8 cellular contexts compared by ENCODE assay signal in the genomic region with DNA sequence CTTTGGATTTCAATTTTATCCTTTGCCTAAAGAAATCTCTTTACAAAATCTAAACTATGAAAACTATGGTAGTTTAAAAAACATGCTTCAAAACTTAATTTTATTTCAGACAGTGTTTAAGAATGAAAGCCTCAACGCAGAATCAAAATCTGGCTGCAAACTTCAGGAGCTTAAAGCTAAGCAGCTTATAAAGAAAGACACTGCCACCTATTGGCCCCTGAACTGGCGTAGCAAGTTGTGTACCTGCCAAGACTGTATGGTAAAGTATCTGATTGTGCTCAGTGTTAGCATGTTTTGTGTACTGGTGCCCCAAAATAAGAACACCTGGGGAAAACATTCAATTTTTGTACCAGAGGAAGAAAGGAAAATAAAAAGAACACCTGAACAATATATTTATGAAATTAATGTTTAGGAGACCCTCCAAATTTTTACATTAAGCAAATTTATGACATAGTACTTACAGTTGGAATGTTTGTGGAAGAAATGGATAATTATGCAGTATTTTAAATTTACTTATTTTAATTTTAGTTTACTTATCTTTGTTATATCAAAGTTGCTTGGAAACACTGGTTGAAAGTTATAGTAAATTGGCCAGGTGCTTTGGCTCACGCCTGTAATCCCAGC. TPM values are rescaled to one million over a fixed set of nuclear protein-coding genes. Genes with fewer than 3 reads are reported as not detected.
DNase-seq lines count a peak whose midpoint lies in the region; ATAC-seq and TF ChIP-seq lines count a peak whose summit lies in the region.

No MANE protein-coding gene starts in this region.

- H3K4me3 ChIP-seq in SU-DHL-6 (ENCODE audit: insufficient read depth, low read length, poor library complexity, severe bottlenecking) (no peak overlapping the region), choroid plexus epithelial cell (ENCODE audit: low read depth, low read length) (no peak overlapping the region)

- H3K9me2 ChIP-seq in SU-DHL-6 (replicated peaks; ENCODE audit: insufficient read depth, low read length), result no peaks in the 10 kb centered on the region

- H3K9me3 ChIP-seq in SU-DHL-6 (ENCODE audit: insufficient read depth, low read length), result no peaks in the 10 kb centered on the region

- H3F3A ChIP-seq in SU-DHL-6 (ENCODE audit: insufficient read depth), result no peaks in the 10 kb centered on the region

- H3K36me3 ChIP-seq in SU-DHL-6 (ENCODE audit: low read length), result peaks cover 26% of the 10 kb centered on the region

- no TSS peak for BruUV-seq in Calu3 (replicated peaks; lab: Mats Ljungman, UMichigan)

- ATAC-seq in GM21360 (IDR thresholded peaks at IDR 0.05; ENCODE audit: unreplicated experiment) (peak; percentile 54), HG03520 (IDR thresholded peaks at IDR 0.05; ENCODE audit: unreplicated experiment) (no peak), GM18511 (IDR thresholded peaks at IDR 0.05; ENCODE audit: unreplicated experiment) (no peak)

- H3K9me3 Mint-ChIP-seq in Calu3 (ENCODE audit: low read depth, unreplicated experiment) (no peaks in the 10 kb centered on the region), mesothelial cell of epicardium (no peaks in the 10 kb centered on the region)

- CTCF ChIA-PET in Calu3 (lab: Charles Lee), result interaction anchor here (0.7 to 1.3 kb wide), 9 partner anchors 12 to 338 kb away, joined by 3 to 10 read pairs (median 4); a partner anchor contains a TSS

- TF ChIP-seq CTCF in Calu3 (IDR thresholded peaks at IDR 0.05; ENCODE audit: unreplicated experiment) (peak; percentile 32), SU-DHL-6 (IDR thresholded peaks at IDR 0.05; ENCODE audit: insufficient read depth, low read length, poor library complexity, severe bottlenecking) (peak; percentile 65), choroid plexus epithelial cell (conservative IDR thresholded peaks at IDR 0.05; ENCODE audit: low read depth, low read length) (peak; percentile 76), mesothelial cell of epicardium (IDR thresholded peaks at IDR 0.05; ENCODE audit: unreplicated experiment) (peak; percentile 34)

- intact Hi-C loops in Calu3 (cut with micrococcal nuclease; ENCODE audit: unreplicated experiment), result no loop called here

- no peaks in the 10 kb centered on the region for H3K27me3 ChIP-seq in SU-DHL-6 (ENCODE audit: low read length)

- H3K36me3 Mint-ChIP-seq in Calu3 (ENCODE audit: insufficient read depth, unreplicated experiment) (peaks cover 12% of the 10 kb centered on the region), mesothelial cell of epicardium (peaks cover 37% of the 10 kb centered on the region)

- H3K4me1 Mint-ChIP-seq in Calu3 (ENCODE audit: low read depth, unreplicated experiment) (no peaks in the 10 kb centered on the region), mesothelial cell of epicardium (no peaks in the 10 kb centered on the region)

- H3K4me2 ChIP-seq in SU-DHL-6 (ENCODE audit: low read depth, low read length, poor library complexity, severe bottlenecking), result no peak overlapping the region

- H3K9ac ChIP-seq in SU-DHL-6 (ENCODE audit: low read length), result no peak overlapping the region

- no peak overlapping the region for H3K27ac Mint-ChIP-seq in Calu3 (ENCODE audit: unreplicated experiment)
- no peak overlapping the region for H3K27ac Mint-ChIP-seq in mesothelial cell of epicardium

- H4K20me1 ChIP-seq in SU-DHL-6 (ENCODE audit: low read depth, low read length), result no peaks in the 10 kb centered on the region

- H3K4me3 Mint-ChIP-seq in Calu3 (ENCODE audit: low read depth, unreplicated experiment), result no peak overlapping the region
- no peak overlapping the region for H3K4me3 Mint-ChIP-seq in mesothelial cell of epicardium

- peak; percentile 50 for DNase-seq in Calu3
- DNase-seq in MV-4-11 (lab: John Stamatoyannopoulos, UW), result peak; percentile 53
- peak; percentile 80 for DNase-seq in choroid plexus epithelial cell (ENCODE audit: low read depth)
- no peak for DNase-seq in mesothelial cell of epicardium (ENCODE audit: low spot score in 2 of 2, unreplicated experiment in 2 of 2)

- no peak overlapping the region for H3K27ac ChIP-seq in SU-DHL-6 (ENCODE audit: low read depth, low read length)

- H3K27me3 Mint-ChIP-seq in Calu3 (ENCODE audit: unreplicated experiment) (no peaks in the 10 kb centered on the region), mesothelial cell of epicardium (ENCODE audit: low read depth) (no peaks in the 10 kb centered on the region)

- H3K79me2 ChIP-seq in SU-DHL-6 (ENCODE audit: insufficient read depth, low read length), result no peaks in the 10 kb centered on the region

- H2AFZ ChIP-seq in SU-DHL-6 (ENCODE audit: low read depth, low read length, severe bottlenecking), result no peak overlapping the region

RNA-seq across cellular contexts. Expression of a gene that starts 12.2 kb away (rescaled TPM):
- total RNA-seq in Calu3 (2022), result 16.3 and 20.3 TPM in 2 replicates
- total RNA-seq in mesothelial cell of epicardium, result 13.1 to 13.9 TPM (median 13.8 TPM) in 3 replicates

RNA-seq across cellular contexts. Expression of a gene that starts 12.3 kb away (rescaled TPM):
- total RNA-seq in Calu3 (2022), result 13.3 and 13.5 TPM in 2 replicates
- 5.0 to 5.6 TPM (median 5.3 TPM) in 3 replicates for total RNA-seq in mesothelial cell of epicardium

RNA-seq across cellular contexts. Expression of a gene that starts 34.1 kb away (rescaled TPM):
- 21.3 and 22.7 TPM in 2 replicates for total RNA-seq in Calu3 (2022)
- 13.7 to 17.4 TPM (median 14.7 TPM) in 3 replicates for total RNA-seq in mesothelial cell of epicardium

RNA-seq across cellular contexts. Expression of a gene that starts 34.5 kb away (rescaled TPM):
- total RNA-seq in Calu3 (2022), result 20.0 and 23.4 TPM in 2 replicates
- 25.2 to 26.6 TPM (median 26.1 TPM) in 3 replicates for total RNA-seq in mesothelial cell of epicardium

Comparison
In these comparisons a context has a peak if more than half of its experiments do, and no peak if none do; other contexts are left out.
1. DNase-seq: peak in Calu3 (single experiment), MV-4-11 (single experiment) and choroid plexus epithelial cell (single experiment); none in mesothelial cell of epicardium (0 of 2).
2. Peak in every context shown above with its lines, with median percentiles within 50 percentile points of each other: CTCF ChIP-seq.